Comparison of ENCODE assay signal across 2 cellular contexts in genomic region chr1:167718926-167719691, GRCh38.
TF ChIP-seq lines count a peak whose summit lies in the region.

No MANE protein-coding gene starts in this region.

TF ChIP-seq in HEK293, 187 proteins besides CTCF, POLR2A, EP300 and RAD21:
- peak; percentile 51 for TF ChIP-seq ZNF366 (tag by site-specific recombination; conservative IDR thresholded peaks at IDR 0.05)
- peak; percentile 81 for TF ChIP-seq PRDM1 (tag by site-specific recombination; IDR thresholded peaks at IDR 0.05)
- no peak for TF ChIP-seq TRIM28 (IDR thresholded peaks at IDR 0.05; ENCODE audit: borderline replicate concordance, low read length)

TF ChIP-seq in GM12878, 131 proteins besides CTCF, POLR2A, EP300 and RAD21:
- no peak for TF ChIP-seq ZNF24 (IDR thresholded peaks at IDR 0.05)
- TF ChIP-seq IKZF1 (conservative IDR thresholded peaks at IDR 0.05) = peak; percentile 35; the same call in 1 of the 2 replicates
- TF ChIP-seq NR2C2 (IDR thresholded peaks at IDR 0.05; ENCODE audit: borderline replicate concordance, control insufficient read depth, insufficient read length, low read depth) = no peak
- no peak for TF ChIP-seq ZBED1 (IDR thresholded peaks at IDR 0.05; ENCODE audit: borderline replicate concordance)
- TF ChIP-seq HDAC2 (IDR thresholded peaks at IDR 0.05) = no peak
- TF ChIP-seq DPF2 (IDR thresholded peaks at IDR 0.05) = no peak
- TF ChIP-seq ZNF592 (IDR thresholded peaks at IDR 0.05) = no peak
- peak; percentile 70 to 74 for TF ChIP-seq IKZF2 (IDR thresholded peaks at IDR 0.05)
- peak; percentile 72 for TF ChIP-seq RUNX3 (IDR thresholded peaks at IDR 0.05; ENCODE audit: low read length)
- TF ChIP-seq SP1 (IDR thresholded peaks at IDR 0.05; ENCODE audit: low read depth, low read length) = no peak
- no peak for TF ChIP-seq NR2F1 (conservative IDR thresholded peaks at IDR 0.05)
- no peak for TF ChIP-seq RB1 (IDR thresholded peaks at IDR 0.05; ENCODE audit: borderline replicate concordance)
- peak; percentile 33; the same call in 1 of the 2 replicates for TF ChIP-seq EED (IDR thresholded peaks at IDR 0.05; ENCODE audit: low read depth)
- TF ChIP-seq HSF1 (IDR thresholded peaks at IDR 0.05; ENCODE audit: low read depth, low read length) = no peak
- TF ChIP-seq RELB (IDR thresholded peaks at IDR 0.05; ENCODE audit: low read depth) = no peak
- TF ChIP-seq SPI1 (IDR thresholded peaks at IDR 0.05; ENCODE audit: borderline replicate concordance, insufficient read depth, low read depth, low read length) = no peak
- no peak for TF ChIP-seq FOXM1 (IDR thresholded peaks at IDR 0.05; ENCODE audit: low read depth, low read length)
- TF ChIP-seq WRNIP1 (IDR thresholded peaks at IDR 0.05; ENCODE audit: borderline replicate concordance, low read depth, low read length) = no peak
- TF ChIP-seq CHD4 (IDR thresholded peaks at IDR 0.05) = no peak
- 0 out of 2 replicates have a peak, but pooled peaks have one; percentile 6 for TF ChIP-seq PAX8 (IDR thresholded peaks at IDR 0.05)
- TF ChIP-seq NKRF (conservative IDR thresholded peaks at IDR 0.05) = no peak
- TF ChIP-seq TBL1XR1 (IDR thresholded peaks at IDR 0.05; ENCODE audit: low read depth, low read length) = no peak
- TF ChIP-seq POU2F2 (IDR thresholded peaks at IDR 0.05; ENCODE audit: borderline replicate concordance, low read depth, low read length) = no peak
- TF ChIP-seq ZNF207 (IDR thresholded peaks at IDR 0.05; ENCODE audit: borderline replicate concordance) = no peak
- no peak for TF ChIP-seq CBFB (IDR thresholded peaks at IDR 0.05; ENCODE audit: low read depth)
- TF ChIP-seq ZNF622 (IDR thresholded peaks at IDR 0.05) = no peak
- TF ChIP-seq SMARCA5 (IDR thresholded peaks at IDR 0.05) = no peak
- no peak for TF ChIP-seq USF1 (IDR thresholded peaks at IDR 0.05; ENCODE audit: borderline replicate concordance, extremely low read length, insufficient read depth, low read depth, low read length)
